ENCODE assay signal across 8 cellular contexts in genomic region chr11:9363954-9364912, GRCh38. TPM values are rescaled to one million over a fixed set of nuclear protein-coding genes. Genes with fewer than 3 reads are reported as not detected.
DNase-seq lines count a peak whose midpoint lies in the region; ATAC-seq lines count a peak whose summit lies in the region.

No MANE protein-coding gene starts in this region.

- no peak overlapping the region for H3K14ac ChIP-seq in mesenchymal stem cell (ENCODE audit: low read length in 2 of 2)

- H3K23ac ChIP-seq in mesenchymal stem cell (ENCODE audit: low read length in 2 of 2): peak overlapping the region in 1 of 2 experiments; percentile 70

- peak overlapping the region; percentile 99 for H2BK120ac ChIP-seq in mesenchymal stem cell (ENCODE audit: low read depth, low read length)

- H4K8ac ChIP-seq in mesenchymal stem cell (ENCODE audit: low read length): peak overlapping the region; percentile 99

- no peaks in the 10 kb centered on the region for H3K9me3 ChIP-seq in mesenchymal stem cell (ENCODE audit: control insufficient read depth, low read length)

- peak overlapping the region; percentile 97 to 99 for H3K18ac ChIP-seq in mesenchymal stem cell (ENCODE audit: low read depth in 1 of 2, low read length in 2 of 2)

- peak overlapping the region; percentile 95 for H2BK12ac ChIP-seq in mesenchymal stem cell (ENCODE audit: low read length in 2 of 2)

- H2AFZ ChIP-seq in mesenchymal stem cell (ENCODE audit: low read depth, low read length): peak overlapping the region; percentile 74

- H3K36me3 ChIP-seq in mesenchymal stem cell (ENCODE audit: control insufficient read depth in 1 of 2, insufficient read depth in 2 of 2, low read depth in 1 of 2, low read length in 2 of 2): no peaks in the 10 kb centered on the region

- peak overlapping the region; percentile 94 for H4K91ac ChIP-seq in mesenchymal stem cell (ENCODE audit: low read length)

- peak overlapping the region; percentile 40 to 72 for H3K4me3 ChIP-seq in mesenchymal stem cell (ENCODE audit: insufficient read depth in 1 of 2, low read depth in 1 of 2, low read length in 2 of 2)

- DNase-seq in COR-L47 (lab: John Stamatoyannopoulos, UW) (peak; percentile 83), HT1080 (ENCODE audit: low read depth) (peak; percentile 98), NOMO-1 (lab: John Stamatoyannopoulos, UW; ENCODE audit: unreplicated experiment in 2 of 2) (peak; percentile 93 to 94), mesenchymal stem cell (peak; percentile 99)
- DNase-seq in activated CD8-positive, alpha-beta memory T cell treated with anti-CD3 and anti-CD28 coated beads for 4 hours (ENCODE audit: low read depth in 2 of 2): peak; percentile 71 to 72
- DNase-seq in effector memory CD8-positive, alpha-beta T cell: peak; percentile 59 to 66 (median 64)
- DNase-seq in stimulated activated CD8-positive, alpha-beta memory T cell treated with anti-CD3 and anti-CD28 coated beads, Interleukin-12 subunit alpha, Interleukin-12 subunit beta, amount 100 ng/mL, for 1 hour (ENCODE audit: low read depth): peak; percentile 64

- peak overlapping the region; percentile 94 to 96 for H3K27ac Mint-ChIP-seq in effector memory CD8-positive, alpha-beta T cell

- H3K4me1 Mint-ChIP-seq in effector memory CD8-positive, alpha-beta T cell (ENCODE audit: low read depth in 2 of 2): peaks cover 8 to 12% of the 10 kb centered on the region in 2 donors

- peak overlapping the region; percentile 96 to 97 for H3K4ac ChIP-seq in mesenchymal stem cell (ENCODE audit: low read depth in 1 of 2, low read length in 2 of 2)

- ATAC-seq in GM21381 (IDR thresholded peaks at IDR 0.05; ENCODE audit: unreplicated experiment): peak; percentile 99
- peak; percentile 96 for ATAC-seq in effector memory CD8-positive, alpha-beta T cell (replicated peaks)

- peaks cover 8% of the 10 kb centered on the region for H3K4me1 ChIP-seq in mesenchymal stem cell (ENCODE audit: control insufficient read depth, insufficient read depth, low read depth, low read length)

- peak overlapping the region; percentile 26 for H3K4me2 ChIP-seq in mesenchymal stem cell (ENCODE audit: low read length, poor library complexity, severe bottlenecking)

- no peaks in the 10 kb centered on the region for H3K27me3 ChIP-seq in mesenchymal stem cell (ENCODE audit: control insufficient read depth in 1 of 2, insufficient read depth in 1 of 2, low read length in 2 of 2)

- peak overlapping the region; percentile 97 for H2BK5ac ChIP-seq in mesenchymal stem cell (ENCODE audit: low read depth, low read length, poor library complexity, severe bottlenecking)

- peak overlapping the region; percentile 80 for H2BK15ac ChIP-seq in mesenchymal stem cell (ENCODE audit: low read depth, poor library complexity, severe bottlenecking)

- peak overlapping the region; percentile 100 for H2AK5ac ChIP-seq in mesenchymal stem cell (ENCODE audit: low read length, severe bottlenecking)

- H3K9me3 Mint-ChIP-seq in effector memory CD8-positive, alpha-beta T cell: no peaks in the 10 kb centered on the region

- peak overlapping the region; percentile 95 for H3K9ac ChIP-seq in mesenchymal stem cell (ENCODE audit: low read length)

- 4% methylated on average over 58 of the region's 64 CpGs for whole genome bisulfite sequencing in mesenchymal stem cell

- H3K27ac ChIP-seq in mesenchymal stem cell (ENCODE audit: low read length, poor library complexity, severe bottlenecking): peak overlapping the region; percentile 98

- peaks cover 14% of the 10 kb centered on the region for H3K36me3 Mint-ChIP-seq in effector memory CD8-positive, alpha-beta T cell (ENCODE audit: insufficient read depth)

- H3K4me3 Mint-ChIP-seq in effector memory CD8-positive, alpha-beta T cell: peak overlapping the region; percentile 81 to 86

- H3K79me1 ChIP-seq in mesenchymal stem cell (replicated peaks; ENCODE audit: low read length, poor library complexity, severe bottlenecking): no peaks in the 10 kb centered on the region

- no peaks in the 10 kb centered on the region for H3K27me3 Mint-ChIP-seq in effector memory CD8-positive, alpha-beta T cell

RNA-seq across cellular contexts. Expression of gene IPO7, which starts 20.2 kb away (rescaled TPM):
- 95.4 and 176 TPM in 2 replicates for total RNA-seq in HT1080 (2014; rRNA removed; shearing (Covaris generic))
- polyA plus RNA-seq in HT1080 (2015; cell fraction: cytosol; rRNA removed): 122 and 174 TPM in 2 replicates
- 169 and 202 TPM in 2 replicates for polyA plus RNA-seq in HT1080 (2015; cell fraction: nucleus; rRNA removed)
- 63.5 TPM for polyA plus RNA-seq in mesenchymal stem cell (2013, experiment 1 of 2)
- 63.4 TPM for polyA plus RNA-seq in mesenchymal stem cell (2013, experiment 2 of 2)

RNA-seq across cellular contexts. Expression of gene TMEM41B, which starts 49.8 kb away (rescaled TPM):
- 34.3 and 45.8 TPM in 2 replicates for total RNA-seq in HT1080 (2014; rRNA removed; shearing (Covaris generic))
- 25.4 and 29.6 TPM in 2 replicates for polyA plus RNA-seq in HT1080 (2015; cell fraction: cytosol; rRNA removed)
- polyA plus RNA-seq in HT1080 (2015; cell fraction: nucleus; rRNA removed): 64.6 and 80.8 TPM in 2 replicates
- 40.9 TPM for polyA plus RNA-seq in mesenchymal stem cell (2013, experiment 1 of 2)
- polyA plus RNA-seq in mesenchymal stem cell (2013, experiment 2 of 2): 42.9 TPM

Comparison
In these comparisons a context has a peak if more than half of its experiments do, and no peak if none do; other contexts are left out.
1. Peak in every context shown above with its lines: DNase-seq, ATAC-seq, H3K4me3 ChIP-seq and H3K27ac ChIP-seq.